1 cellular context compared by ENCODE assay signal in the genomic region with DNA sequence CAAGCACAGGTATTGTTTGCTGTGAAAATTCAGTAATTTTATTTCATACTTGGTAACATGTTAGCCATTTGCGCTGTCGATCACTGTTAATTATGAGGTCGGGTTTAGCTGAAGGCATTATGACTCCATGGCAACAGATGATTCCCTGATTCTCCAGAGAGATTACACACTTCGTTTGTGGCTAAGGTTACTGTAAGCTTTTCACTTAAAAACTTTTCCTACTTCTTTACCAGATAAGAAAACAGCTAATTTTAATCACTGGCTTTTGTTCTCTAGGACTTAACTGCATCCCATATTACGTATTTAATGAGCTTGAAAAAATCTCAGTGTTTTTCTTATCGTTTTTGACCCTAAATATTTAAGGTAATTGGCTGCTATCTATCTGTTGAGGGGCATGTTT.
TF ChIP-seq lines count a peak whose summit lies in the region.

No MANE protein-coding gene starts in this region.

TF ChIP-seq in IMR-90, 13 proteins besides CTCF, POLR2A, EP300 and RAD21:
- TF ChIP-seq, protein P1, sequence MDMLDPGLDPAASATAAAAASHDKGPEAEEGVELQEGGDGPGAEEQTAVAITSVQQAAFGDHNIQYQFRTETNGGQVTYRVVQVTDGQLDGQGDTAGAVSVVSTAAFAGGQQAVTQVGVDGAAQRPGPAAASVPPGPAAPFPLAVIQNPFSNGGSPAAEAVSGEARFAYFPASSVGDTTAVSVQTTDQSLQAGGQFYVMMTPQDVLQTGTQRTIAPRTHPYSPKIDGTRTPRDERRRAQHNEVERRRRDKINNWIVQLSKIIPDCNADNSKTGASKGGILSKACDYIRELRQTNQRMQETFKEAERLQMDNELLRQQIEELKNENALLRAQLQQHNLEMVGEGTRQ (IDR thresholded peaks at IDR 0.05; ENCODE audit: low read depth, low read length): no peak
- TF ChIP-seq NFE2L2 (IDR thresholded peaks at IDR 0.05; ENCODE audit: low read depth, low read length) (no peak), RCOR1 (IDR thresholded peaks at IDR 0.05; ENCODE audit: insufficient replicate concordance, low read length) (no peak), MAZ (IDR thresholded peaks at IDR 0.05; ENCODE audit: borderline replicate concordance, low read depth, low read length) (no peak), RFX5 (IDR thresholded peaks at IDR 0.05; ENCODE audit: low read depth, low read length) (peak; percentile 66; the same call in 1 of the 2 replicates)
